Comparison of ENCODE assay signal across 27 cellular contexts in the genomic region with DNA sequence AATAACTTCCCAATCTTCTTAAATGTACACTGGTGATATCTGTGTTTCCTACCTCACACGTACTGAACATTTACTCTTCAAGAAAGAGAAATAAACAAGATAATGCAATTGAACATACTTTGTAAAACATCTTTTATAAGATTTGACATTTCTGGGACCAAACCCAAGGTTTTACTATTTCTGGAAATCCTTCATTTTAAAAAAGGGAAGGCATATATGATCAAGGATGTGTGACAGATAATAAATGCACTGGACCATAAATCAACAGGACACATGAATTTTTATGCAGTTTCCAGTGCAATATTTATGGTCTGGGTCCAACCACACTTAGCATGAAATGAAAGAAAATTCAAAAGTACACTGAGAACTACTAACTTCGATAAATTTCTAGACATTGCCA.
"Had no signal": no experiment of that assay in that cellular context is flagged by ENCODE, and none has a peak within 500 bp of the region (broad histone marks: within the 10 kb centered on the region; RNA-seq: fewer than 3 reads in every experiment).

No MANE protein-coding gene starts in this region.

- H3K4me1 ChIP-seq: stomach, suprapubic skin, testis, thyroid gland, tibial artery, tibial nerve, transverse colon, upper lobe of left lung, upper lobe of right lung, uterus, vagina had no signal

- H3K4me3 ChIP-seq: stomach, suprapubic skin, testis, thoracic aorta, thyroid gland, tibial artery, tibial nerve, transverse colon, upper lobe of left lung, upper lobe of right lung, uterus, vagina had no signal

- H3K36me3 ChIP-seq: stomach, suprapubic skin, thoracic aorta, thyroid gland, tibial artery, tibial nerve, transverse colon, upper lobe of left lung, upper lobe of right lung, uterus, vagina had no signal

- H3K27me3 ChIP-seq: stomach, suprapubic skin, testis, thyroid gland, tibial artery, tibial nerve, transverse colon, upper lobe of left lung, upper lobe of right lung, uterus, vagina had no signal

- FAIRE-seq: urothelium cell line had no signal

- DNase-seq: stimulated activated CD4-positive, alpha-beta T cell treated with anti-CD3 and anti-CD28 coated beads, Interleukin-2, amount 100 ng/mL, for 48 hours; stimulated activated CD4-positive, alpha-beta T cell treated with anti-CD3 and anti-CD28 coated beads, Interleukin-4, amount 100 ng/mL, for 1 hour; stimulated activated CD4-positive, alpha-beta T cell treated with anti-CD3 and anti-CD28 coated beads, Interleukin-4, amount 100 ng/mL, for 24 hours; stimulated activated CD4-positive, alpha-beta T cell treated with anti-CD3 and anti-CD28 coated beads, Interleukin-4, amount 100 ng/mL, for 4 hours; stimulated activated CD8-positive, alpha-beta memory T cell treated with anti-CD3 and anti-CD28 coated beads, Interleukin-4, amount 100 ng/mL, for 48 hours; stimulated activated naive B cell treated with anti-CD40 and anti-IgM and Interleukin-4, amounts not matched to agents 10 μg/mL and 1 μg/mL and 100 μg/mL, for 72 hours; stimulated activated naive CD4-positive, alpha-beta T cell; stimulated activated naive CD4-positive, alpha-beta T cell treated with Interleukin-2 at 50 U/mL for 16 hours; stimulated activated naive CD8-positive, alpha-beta T cell treated with anti-CD3 and anti-CD28 coated beads, Interleukin-15, amount 100 ng/mL, for 72 hours; stimulated activated naive CD8-positive, alpha-beta T cell treated with anti-CD3 and anti-CD28 coated beads, Interleukin-15, Interleukin-2, amounts not matched to agents 100 U/mL and 50 U/mL, for 24 hours; stomach; substantia nigra; testis; thyroid gland; tibial artery; transverse colon; trophoblast cell; upper lobe of left lung; upper lobe of right lung; uterus had no signal

- H3K27ac ChIP-seq: stomach, suprapubic skin, testis, thoracic aorta, thyroid gland, tibial artery, tibial nerve, transverse colon, upper lobe of left lung, upper lobe of right lung, uterus, vagina had no signal

- ATAC-seq: stimulated activated effector memory CD8-positive, alpha-beta T cell treated with anti-CD3 and anti-CD28 coated beads, Interleukin-12 subunit alpha, Interleukin-12 subunit beta, amount 100 ng/mL, for 72 hours; stimulated activated memory B cell treated with anti-CD40 and anti-IgM and Interleukin-4, amounts not matched to agents 10 μg/mL and 1 μg/mL and 100 μg/mL, for 72 hours; stimulated activated naive B cell treated with anti-CD40 and anti-IgM and Interleukin-4, amounts not matched to agents 10 μg/mL and 1 μg/mL and 100 μg/mL, for 72 hours; stimulated activated naive CD8-positive, alpha-beta T cell treated with anti-CD3 and anti-CD28 coated beads, Interleukin-15, amount 100 ng/mL, for 72 hours; stimulated activated naive CD8-positive, alpha-beta T cell treated with anti-CD3 and anti-CD28 coated beads, Interleukin-15, Interleukin-2, amounts not matched to agents 100 U/mL and 50 U/mL, for 24 hours; upper lobe of right lung had no signal

- H3K9me3 ChIP-seq: stomach, suprapubic skin, testis, thoracic aorta, thyroid gland, tibial artery, tibial nerve, transverse colon, upper lobe of left lung, upper lobe of right lung, uterus, vagina had no signal
